In genomic region chr17:76515291-76515949, GRCh38 we compare ENCODE assay signal across 8 cellular contexts. TPM values are rescaled to one million over a fixed set of nuclear protein-coding genes. Genes with fewer than 3 reads are reported as not detected.
A peak's percentile ranks its signal among the peaks of the same experiment; 100 is the strongest.
DNase-seq lines count a peak whose midpoint lies in the region; ATAC-seq and TF ChIP-seq lines count a peak whose summit lies in the region.

No MANE protein-coding gene starts in this region.

- CTCF ChIA-PET in GM10248 (lab: Yijun Ruan, JAX): interaction anchor here (0.7 to 5.2 kb wide), 5 partner anchors 8 to 107 kb away, joined by 3 to 28 read pairs (median 3); partner anchors contain the start of gene AANAT

- no peaks in the 10 kb centered on the region for H3K36me3 ChIP-seq in prostate gland
- H3K36me3 ChIP-seq in upper lobe of right lung: no peaks in the 10 kb centered on the region

- POLR2A ChIA-PET in GM10248 (lab: Yijun Ruan, JAX): interaction anchor here (0.7 kb wide), 1 partner anchor 160 kb away, joined by 7 read pairs; no protein-coding TSS in a partner anchor

- H3K27me3 ChIP-seq in prostate gland (replicated peaks; ENCODE audit: insufficient read depth): no peaks in the 10 kb centered on the region
- no peaks in the 10 kb centered on the region for H3K27me3 ChIP-seq in upper lobe of right lung

- no peaks in the 10 kb centered on the region for H3K9me3 ChIP-seq in prostate gland
- no peaks in the 10 kb centered on the region for H3K9me3 ChIP-seq in upper lobe of right lung

- TF ChIP-seq CTCF in GM10248 (IDR thresholded peaks at IDR 0.05; ENCODE audit: control extremely low read depth, extremely low read depth, low read depth, missing control alignments): no peak
- no peak for TF ChIP-seq CTCF in prostate gland (IDR thresholded peaks at IDR 0.05)
- no peak for TF ChIP-seq CTCF in upper lobe of right lung (IDR thresholded peaks at IDR 0.05)

- H3K4me1 ChIP-seq in prostate gland (replicated peaks) (no peaks in the 10 kb centered on the region), upper lobe of right lung (peaks cover 16% of the 10 kb centered on the region)

- WGBS in prostate gland: 18% methylated on average over 21 of the region's 21 CpGs

- ATAC-seq in HG03571 (IDR thresholded peaks at IDR 0.05; ENCODE audit: unreplicated experiment): peak; percentile 57
- ATAC-seq in upper lobe of right lung: peak; percentile 85

- TF ChIP-seq POLR2A in prostate gland (IDR thresholded peaks at IDR 0.05): no peak

- H3K4me3 ChIP-seq in prostate gland (no peak overlapping the region), upper lobe of right lung (peak overlapping the region; percentile 19)

- H3K27ac ChIP-seq in epithelial cell of prostate (peak overlapping the region; percentile 56), prostate gland (peak overlapping the region; percentile 50 to 60), upper lobe of right lung (peak overlapping the region; percentile 80)

- DNase-seq in GM10248 (ENCODE audit: extremely low spot score) (peak; percentile 65), epithelial cell of prostate (ENCODE audit: low read depth, low spot score) (peak; percentile 68), prostate gland (ENCODE audit: low spot score) (peak; percentile 36), upper lobe of right lung (peak; percentile 84), NCI-H748 (lab: John Stamatoyannopoulos, UW; ENCODE audit: unreplicated experiment) (no peak), occipital lobe (lab: John Stamatoyannopoulos, UW) (no peak)
- peak; percentile 89 for DNase-seq in activated CD8-positive, alpha-beta memory T cell treated with anti-CD3 and anti-CD28 coated beads for 24 hours

- intact Hi-C loops in prostate gland (cut with DNase I) (no loop called here), upper lobe of right lung (cut with DNase I) (no loop called here)

RNA-seq across cellular contexts. Expression of gene RHBDF2, which starts 14.2 kb away (rescaled TPM):
- total RNA-seq in prostate gland (10 to 100 TPM; 29.9 to 31.1 TPM), upper lobe of right lung (46.4 TPM), occipital lobe (2.2 TPM)

RNA-seq across cellular contexts. Expression of gene CYGB, which starts 22.1 kb away (rescaled TPM):
- total RNA-seq in prostate gland (10 to 100 TPM in 1 of 2 donors, 1 to 10 TPM in 1; 7.0 to 13.8 TPM), upper lobe of right lung (34.3 TPM), occipital lobe (1.2 TPM)

RNA-seq across cellular contexts. Expression of gene PRCD, which starts 24.4 kb away (rescaled TPM):
- total RNA-seq in prostate gland: under 1 TPM; 0.36 to 0.85 TPM
- total RNA-seq in upper lobe of right lung: 7.7 TPM
- total RNA-seq in occipital lobe: 1.9 TPM

RNA-seq across cellular contexts. Expression of gene AANAT, which starts 48.0 kb away (rescaled TPM):
- not detected for total RNA-seq in prostate gland
- total RNA-seq in upper lobe of right lung: not detected
- total RNA-seq in occipital lobe: not detected

Comparison
In these comparisons a context has a peak if more than half of its experiments do, and no peak if none do; other contexts are left out.
1. DNase-seq: peak in GM10248 (single experiment), activated CD8-positive, alpha-beta memory T cell treated with anti-CD3 and anti-CD28 coated beads for 24 hours (single experiment), epithelial cell of prostate (single experiment), prostate gland (single experiment) and upper lobe of right lung (single experiment); none in NCI-H748 (single experiment) and occipital lobe (single experiment).
2. Peak in every context shown above with its lines, with median percentiles within 50 percentile points of each other: H3K27ac ChIP-seq.